16 cellular contexts compared by ENCODE assay signal in the genomic region with DNA sequence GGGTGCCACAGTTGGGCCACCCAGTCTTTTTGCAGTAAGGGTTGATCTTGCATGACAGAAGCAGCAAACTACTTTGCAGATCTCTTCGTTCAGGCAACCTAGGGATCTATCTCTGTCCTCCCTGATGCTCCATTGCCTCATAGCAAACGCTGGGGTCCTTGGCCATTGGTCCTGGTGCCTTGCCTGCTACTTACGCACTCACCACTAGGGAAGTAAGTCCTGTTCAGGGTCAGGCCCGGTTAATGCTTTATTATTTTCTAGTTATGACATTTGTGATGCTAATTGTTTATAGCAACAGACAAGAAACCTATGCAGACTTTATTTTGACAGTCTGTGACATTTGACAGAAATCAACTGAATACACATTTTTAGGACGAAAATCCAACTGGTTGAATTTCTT.
"Had no signal": no experiment of that assay in that cellular context is flagged by ENCODE, and none has a peak within 500 bp of the region (broad histone marks: within the 10 kb centered on the region; RNA-seq: fewer than 3 reads in every experiment).

No MANE protein-coding gene starts in this region.

- H3K4me1 ChIP-seq: left ventricle myocardium inferior had no signal

- H3K27ac ChIP-seq: cardiac muscle cell, left ventricle myocardium inferior had no signal

- H3K4me1 Mint-ChIP-seq: activated B cell treated with CpG ODN at 0.5 μM for 24 hours; activated naive CD4-positive, alpha-beta T cell treated with anti-CD3 and anti-CD28 coated beads, Interleukin-2, amount 50 U/mL, for 24 hours; natural killer cell; stimulated activated memory B cell treated with anti-CD40 and anti-IgM and Interleukin-4, amounts not matched to agents 10 μg/mL and 1 μg/mL and 100 μg/mL, for 72 hours had no signal

- ATAC-seq: activated CD8-positive, alpha-beta T cell treated with anti-CD3 and anti-CD28 coated beads for 36 hours; activated T-cell treated with anti-CD3 and anti-CD28 coated beads, Interleukin-2, amount 50 U/mL, for 4 hours; natural killer cell; stimulated activated memory B cell treated with anti-CD40 and anti-IgM and Interleukin-4, amounts not matched to agents 10 μg/mL and 1 μg/mL and 100 μg/mL, for 72 hours had no signal

- H3K27me3 ChIP-seq: cardiac muscle cell had no signal

- H3K36me3 Mint-ChIP-seq: activated naive CD4-positive, alpha-beta T cell treated with anti-CD3 and anti-CD28 coated beads, Interleukin-2, amount 50 U/mL, for 24 hours; natural killer cell; stimulated activated memory B cell treated with anti-CD40 and anti-IgM and Interleukin-4, amounts not matched to agents 10 μg/mL and 1 μg/mL and 100 μg/mL, for 72 hours had no signal

- H3K36me3 ChIP-seq: cardiac muscle cell, left ventricle myocardium inferior had no signal

- H3K4me3 Mint-ChIP-seq: activated B cell treated with CpG ODN at 0.5 μM for 24 hours; activated CD8-positive, alpha-beta T cell treated with anti-CD3 and anti-CD28 coated beads for 36 hours; activated naive CD4-positive, alpha-beta T cell treated with anti-CD3 and anti-CD28 coated beads, Interleukin-2, amount 50 U/mL, for 24 hours; activated T-cell treated with anti-CD3 and anti-CD28 coated beads, Interleukin-2, amount 50 U/mL, for 4 hours; natural killer cell; stimulated activated memory B cell treated with anti-CD40 and anti-IgM and Interleukin-4, amounts not matched to agents 10 μg/mL and 1 μg/mL and 100 μg/mL, for 72 hours had no signal

- H3K9me3 Mint-ChIP-seq: activated CD8-positive, alpha-beta T cell treated with anti-CD3 and anti-CD28 coated beads for 36 hours; activated naive CD4-positive, alpha-beta T cell treated with anti-CD3 and anti-CD28 coated beads, Interleukin-2, amount 50 U/mL, for 24 hours; activated T-cell treated with anti-CD3 and anti-CD28 coated beads, Interleukin-2, amount 50 U/mL, for 4 hours; natural killer cell had no signal

- H3K27ac Mint-ChIP-seq: activated B cell treated with CpG ODN at 0.5 μM for 24 hours; activated CD8-positive, alpha-beta T cell treated with anti-CD3 and anti-CD28 coated beads for 36 hours; activated naive CD4-positive, alpha-beta T cell treated with anti-CD3 and anti-CD28 coated beads, Interleukin-2, amount 50 U/mL, for 24 hours; natural killer cell; stimulated activated memory B cell treated with anti-CD40 and anti-IgM and Interleukin-4, amounts not matched to agents 10 μg/mL and 1 μg/mL and 100 μg/mL, for 72 hours had no signal

- H3K4me3 ChIP-seq: cardiac muscle cell, left ventricle myocardium inferior had no signal

- H3K27me3 Mint-ChIP-seq: activated B cell treated with CpG ODN at 0.5 μM for 24 hours; activated CD8-positive, alpha-beta T cell treated with anti-CD3 and anti-CD28 coated beads for 36 hours; activated naive CD4-positive, alpha-beta T cell treated with anti-CD3 and anti-CD28 coated beads, Interleukin-2, amount 50 U/mL, for 24 hours; stimulated activated memory B cell treated with anti-CD40 and anti-IgM and Interleukin-4, amounts not matched to agents 10 μg/mL and 1 μg/mL and 100 μg/mL, for 72 hours had no signal

- DNase-seq: activated B cell treated with CpG ODN at 0.5 μM for 24 hours; activated CD4-positive, alpha-beta T cell treated with anti-CD3 and anti-CD28 coated beads for 48 hours; activated CD8-positive, alpha-beta T cell treated with anti-CD3 and anti-CD28 coated beads for 36 hours; activated effector memory CD4-positive, alpha-beta T cell treated with anti-CD3 and anti-CD28 coated beads, Interleukin-2, amount 50 U/mL, for 16 hours; activated T-cell treated with anti-CD3 and anti-CD28 coated beads, Interleukin-2, amount 50 U/mL, for 4 hours; erythroblast; kidney; left ventricle myocardium inferior; natural killer cell; nucleus accumbens; posterior cingulate gyrus; retina; stimulated activated CD4-positive, alpha-beta T cell treated with anti-CD3 and anti-CD28 coated beads, Interleukin-2, amount 100 ng/mL, for 48 hours had no signal

- H3K9me3 ChIP-seq: left ventricle myocardium inferior had no signal
